Comparison of ENCODE assay signal across 1 cellular context in genomic region chr19:2095338-2095938, GRCh38.
TF ChIP-seq lines count a peak whose summit lies in the region.

No MANE protein-coding gene starts in this region.

TF ChIP-seq in endothelial cell of umbilical vein, 7 proteins besides CTCF, POLR2A, EP300 and RAD21:
- TF ChIP-seq JUN (IDR thresholded peaks at IDR 0.05; ENCODE audit: borderline replicate concordance, insufficient read depth, insufficient read length, low read depth) (no peak), FOS (IDR thresholded peaks at IDR 0.05; ENCODE audit: borderline replicate concordance, insufficient read depth, low read length) (no peak), EZH2 (IDR thresholded peaks at IDR 0.05; ENCODE audit: borderline replicate concordance, low read depth, low read length, severe bottlenecking) (no peak), GATA2 (IDR thresholded peaks at IDR 0.05; ENCODE audit: insufficient read depth, insufficient read length, low read depth, low read length) (no peak), POLR2AphosphoS5 (IDR thresholded peaks at IDR 0.05; ENCODE audit: insufficient read depth, low read depth, low read length) (no peak), MYC (IDR thresholded peaks at IDR 0.05; ENCODE audit: low read depth, low read length) (no peak), MAX (IDR thresholded peaks at IDR 0.05; ENCODE audit: insufficient read depth, insufficient read length) (no peak)
